In the genomic region with DNA sequence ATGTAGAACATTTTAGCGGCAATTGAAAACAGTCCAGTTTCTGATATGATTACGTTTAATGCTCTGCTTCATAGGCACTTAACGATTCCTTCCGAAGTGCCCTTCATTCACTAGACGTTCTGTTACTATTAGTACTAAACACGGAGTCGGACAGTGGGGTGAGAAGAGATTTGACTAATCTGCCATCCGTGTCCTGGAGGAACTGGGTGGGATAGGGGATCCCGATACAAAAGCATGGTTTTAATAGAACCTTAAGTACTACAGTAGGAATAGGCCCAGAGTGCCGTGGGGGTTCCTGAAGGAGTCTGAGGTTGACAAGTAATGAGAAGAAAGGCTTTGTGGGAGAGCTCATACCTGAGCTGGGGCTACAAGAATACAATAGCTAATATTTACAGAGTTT, we compare ENCODE assay signal across 2 cellular contexts.
TF ChIP-seq lines count a peak whose summit lies in the region.

No MANE protein-coding gene starts in this region.

TF ChIP-seq in HCT116, 20 proteins besides CTCF, POLR2A, EP300 and RAD21:
- TF ChIP-seq MAX (IDR thresholded peaks at IDR 0.05) (no peak), CEBPB (IDR thresholded peaks at IDR 0.05; ENCODE audit: low read depth) (no peak), SIN3A (IDR thresholded peaks at IDR 0.05; ENCODE audit: low read depth) (no peak), ELF1 (IDR thresholded peaks at IDR 0.05; ENCODE audit: borderline replicate concordance, low read depth) (no peak), ZNF274 (IDR thresholded peaks at IDR 0.05; ENCODE audit: low read depth, low read length) (no peak), EZH2 (IDR thresholded peaks at IDR 0.05) (no peak), ZBTB33 (IDR thresholded peaks at IDR 0.05; ENCODE audit: extremely low read depth, insufficient replicate concordance, low read length) (no peak), REST (IDR thresholded peaks at IDR 0.05; ENCODE audit: low read depth) (no peak), TCF7L2 (IDR thresholded peaks at IDR 0.05; ENCODE audit: borderline replicate concordance, extremely low read depth, insufficient read depth, insufficient read length) (no peak), EGR1 (IDR thresholded peaks at IDR 0.05; ENCODE audit: low read depth) (no peak), JUND (IDR thresholded peaks at IDR 0.05) (no peak), FOSL1 (IDR thresholded peaks at IDR 0.05; ENCODE audit: low read depth) (no peak), SP1 (IDR thresholded peaks at IDR 0.05; ENCODE audit: low read depth) (no peak)
- TF ChIP-seq, protein P1, sequence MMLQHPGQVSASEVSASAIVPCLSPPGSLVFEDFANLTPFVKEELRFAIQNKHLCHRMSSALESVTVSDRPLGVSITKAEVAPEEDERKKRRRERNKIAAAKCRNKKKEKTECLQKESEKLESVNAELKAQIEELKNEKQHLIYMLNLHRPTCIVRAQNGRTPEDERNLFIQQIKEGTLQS (IDR thresholded peaks at IDR 0.05), result no peak

TF ChIP-seq in GM12878, 131 proteins besides CTCF, POLR2A, EP300 and RAD21:
- TF ChIP-seq ETV6 (conservative IDR thresholded peaks at IDR 0.05 in 1 of 2, IDR thresholded peaks at IDR 0.05 in 1 of 2; ENCODE audit: borderline replicate concordance in 1 of 2, low read depth in 1 of 2) (no peak), EZH2 (IDR thresholded peaks at IDR 0.05; ENCODE audit: borderline replicate concordance, control insufficient read depth, low read depth, low read length) (no peak), SREBF2 (IDR thresholded peaks at IDR 0.05; ENCODE audit: low read length) (no peak), CHD2 (IDR thresholded peaks at IDR 0.05; ENCODE audit: borderline replicate concordance, low read depth, low read length) (no peak), ZNF24 (IDR thresholded peaks at IDR 0.05) (no peak), USF2 (IDR thresholded peaks at IDR 0.05; ENCODE audit: borderline replicate concordance, low read depth, low read length) (no peak), CBFB (IDR thresholded peaks at IDR 0.05; ENCODE audit: low read depth) (no peak), HDAC6 (IDR thresholded peaks at IDR 0.05; ENCODE audit: unreplicated experiment) (no peak), TAF1 (IDR thresholded peaks at IDR 0.05; ENCODE audit: borderline replicate concordance, low read depth, low read length) (no peak), ATF7 (IDR thresholded peaks at IDR 0.05; ENCODE audit: low read depth) (no peak), RCOR1 (conservative IDR thresholded peaks at IDR 0.05; ENCODE audit: low read depth, low read length) (no peak), ZBTB33 (IDR thresholded peaks at IDR 0.05) (no peak), SKIL (IDR thresholded peaks at IDR 0.05; ENCODE audit: low read depth, poor library complexity, severe bottlenecking) (no peak), PKNOX1 (IDR thresholded peaks at IDR 0.05) (no peak), EED (IDR thresholded peaks at IDR 0.05; ENCODE audit: low read depth) (no peak), SIX5 (IDR thresholded peaks at IDR 0.05; ENCODE audit: low read depth, low read length, severe bottlenecking) (no peak), REST (IDR thresholded peaks at IDR 0.05; ENCODE audit: low read depth, low read length) (no peak), E4F1 (IDR thresholded peaks at IDR 0.05; ENCODE audit: borderline replicate concordance, partially characterized antibody) (no peak), E2F8 (IDR thresholded peaks at IDR 0.05; ENCODE audit: low read depth, partially characterized antibody) (no peak)
